ENCODE assay signal across 19 cellular contexts in the genomic region with DNA sequence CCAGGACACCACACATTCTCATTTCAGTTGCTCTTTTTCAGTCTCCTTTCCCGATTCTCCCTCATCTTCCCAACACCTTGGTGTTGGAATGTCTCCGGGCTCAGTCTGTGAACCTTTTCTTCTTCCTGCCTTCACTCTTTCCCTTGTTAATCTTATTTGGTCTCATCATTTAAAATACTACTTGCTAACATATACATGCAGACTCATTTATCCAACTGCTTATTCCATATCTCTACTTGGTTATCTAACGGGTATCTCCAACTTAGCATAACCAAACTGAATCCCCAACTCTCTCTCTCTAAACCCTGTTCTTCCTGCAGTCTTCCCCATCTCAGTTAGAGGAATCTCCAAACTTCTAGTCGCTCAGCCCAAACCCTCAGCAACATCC. TPM values are rescaled to one million over a fixed set of nuclear protein-coding genes. Genes with fewer than 3 reads are reported as not detected.
DNase-seq lines count a peak whose midpoint lies in the region; ATAC-seq, FAIRE-seq and TF ChIP-seq lines count a peak whose summit lies in the region.
"Had no signal": no experiment of that assay in that cellular context is flagged by ENCODE, and none has a peak within 500 bp of the region (broad histone marks: within the 10 kb centered on the region; RNA-seq: fewer than 3 reads in every experiment).

No MANE protein-coding gene starts in this region.

- 97% methylated on average over 4 of the region's 4 CpGs for WGBS in GM12878 (ENCODE audit: insufficient coverage, insufficient replicate concordance, low lambda C conversion rate, missing lambda C conversion rate)
- WGBS in mesendoderm (ENCODE audit: extremely low coverage, insufficient coverage, low lambda C conversion rate): no CpG with 5 or more reads among the region's 4 CpGs

- peak overlapping the region; percentile 16 for H3K18ac ChIP-seq in mesendoderm (ENCODE audit: low read length)

- no peak overlapping the region for H3K9ac ChIP-seq in MM.1S (ENCODE audit: low read length)
- no peak overlapping the region for H3K9ac ChIP-seq in GM12878 (ENCODE audit: control insufficient read depth, insufficient read depth, low read length)
- H3K9ac ChIP-seq in mesendoderm (ENCODE audit: low read length): peak overlapping the region; percentile 0

- H4K20me1 ChIP-seq in GM23338 (replicated peaks; ENCODE audit: insufficient read depth) (no peaks in the 10 kb centered on the region; the same call in none of the 2 replicates), MM.1S (ENCODE audit: insufficient read depth, low read length) (no peaks in the 10 kb centered on the region), GM12878 (ENCODE audit: control insufficient read depth, insufficient read depth) (no peaks in the 10 kb centered on the region)

- ATAC-seq in GM23338: no peak
- no peak for ATAC-seq in GM12878
- no peak for ATAC-seq in GM18909 (IDR thresholded peaks at IDR 0.05; ENCODE audit: poor library complexity, unreplicated experiment)

- 0 out of 2 replicates have a peak overlapping the region, but pooled peaks have one; percentile 4 for H3K27ac ChIP-seq in GM23338 (ENCODE audit: low read depth)
- peak overlapping the region; percentile 87; the same call in 1 of the 2 replicates for H3K27ac ChIP-seq in MM.1S (ENCODE audit: low read length)
- H3K27ac ChIP-seq in GM12878 (ENCODE audit: control insufficient read depth, insufficient read depth): no peak overlapping the region
- H3K27ac ChIP-seq in mesendoderm (ENCODE audit: low read depth, low read length): peak overlapping the region; percentile 40
- H3K27ac ChIP-seq: C4-2B had no signal

- H3K9me3 ChIP-seq in MM.1S (replicated peaks; ENCODE audit: insufficient read depth, low read length) (no peaks in the 10 kb centered on the region), GM12878 (replicated peaks; ENCODE audit: control insufficient read depth, insufficient read depth, low read length) (no peaks in the 10 kb centered on the region)
- H3K9me3 ChIP-seq: BE2C had no signal

- no peaks in the 10 kb centered on the region for H3K27me3 ChIP-seq in GM23338 (ENCODE audit: insufficient read depth)
- H3K27me3 ChIP-seq in MM.1S (replicated peaks; ENCODE audit: insufficient read depth, low read length): no peaks in the 10 kb centered on the region
- H3K27me3 ChIP-seq in GM12878 (replicated peaks in 1 of 2; ENCODE audit: control insufficient read depth in 2 of 2, insufficient read depth in 2 of 2, low read length in 1 of 2): no peaks in the 10 kb centered on the region
- H3K27me3 ChIP-seq in mesendoderm (ENCODE audit: insufficient read depth, low read length, poor library complexity): no peaks in the 10 kb centered on the region
- H3K27me3 ChIP-seq: BE2C had no signal

- in situ Hi-C loops in GM12878 (cut with MboI): no loop called here

- DNase-seq in GM23338 (ENCODE audit: low spot score) (no peak), MM.1S (no peak), GM12878 (ENCODE audit: low read depth, low spot score) (no peak), mesendoderm (no peak), mesenteric fat pad (ENCODE audit: low spot score) (no peak), ecto neural progenitor cell (ENCODE audit: low spot score) (no peak), KG1 (lab: John Stamatoyannopoulos, UW) (no peak)
- DNase-seq: BE2C; CD4-positive, alpha-beta memory T cell; DMS79; EL; HCEC 1CT; HFFc6 had no signal

- no peak for FAIRE-seq in GM12878 (lab: Jason Lieb, UNC)
- FAIRE-seq: A204.1, G401.6, GM12892, HTR-8/SVneo had no signal

- RAD21 ChIA-PET in GM12878 (lab: Charles Lee; ENCODE audit: unreplicated experiment): no interaction called here

- peaks cover 14% of the 10 kb centered on the region for H3K36me3 Mint-ChIP-seq in GM23338 (ENCODE audit: low read depth)
- H3K36me3 Mint-ChIP-seq: CD4-positive, alpha-beta memory T cell had no signal

- H3K79me1 ChIP-seq in mesendoderm (ENCODE audit: low read length): peaks cover 10% of the 10 kb centered on the region

- no peak overlapping the region for H3K23ac ChIP-seq in mesendoderm (ENCODE audit: low read length)

- no peak overlapping the region for H3K4me3 ChIP-seq in GM23338
- H3K4me3 ChIP-seq in MM.1S (ENCODE audit: low read length): no peak overlapping the region
- H3K4me3 ChIP-seq in GM12878: no peak overlapping the region
- H3K4me3 ChIP-seq in mesendoderm (ENCODE audit: low read length): no peak overlapping the region

- peaks cover 9% of the 10 kb centered on the region; the same call in 2 of the 3 replicates for H3K4me1 Mint-ChIP-seq in GM23338
- H3K4me1 Mint-ChIP-seq: CD4-positive, alpha-beta memory T cell had no signal

- H2AK5ac ChIP-seq in mesendoderm (ENCODE audit: low read length): peak overlapping the region; percentile 38

- no peak for TF ChIP-seq POLR2A in GM12878 (IDR thresholded peaks at IDR 0.05; ENCODE audit: low read depth, low read length)

- peak overlapping the region; percentile 6 for H3K56ac ChIP-seq in mesendoderm (ENCODE audit: low read length)

- SMC1A ChIA-PET in GM12878 (lab: Charles Lee; ENCODE audit: uncharacterized antibody, unreplicated experiment): interaction anchor here (0.7 kb wide), 1 partner anchor 32 kb away, joined by 3 read pairs; no protein-coding TSS in a partner anchor

- TF ChIP-seq CTCF in GM23338 (conservative IDR thresholded peaks at IDR 0.05; ENCODE audit: low read depth in 2 of 2) (no peak), MM.1S (IDR thresholded peaks at IDR 0.05; ENCODE audit: low read length) (no peak), GM12878 (IDR thresholded peaks at IDR 0.05 in 2 of 3, conservative IDR thresholded peaks at IDR 0.05 in 1 of 3; ENCODE audit: control insufficient read depth in 2 of 3, extremely low read depth in 1 of 3, insufficient read depth in 1 of 3, low read depth in 3 of 3, low read length in 3 of 3) (no peak)

- no peak overlapping the region for H3K27ac Mint-ChIP-seq in GM23338
- H3K27ac Mint-ChIP-seq: CD4-positive, alpha-beta memory T cell; HFFc6 had no signal

- H3K9me3 Mint-ChIP-seq in GM23338: no peaks in the 10 kb centered on the region
- H3K9me3 Mint-ChIP-seq: CD4-positive, alpha-beta memory T cell; HFFc6 had no signal

- TF ChIP-seq EP300 in GM12878 (IDR thresholded peaks at IDR 0.05; ENCODE audit: borderline replicate concordance in 1 of 2, control insufficient read depth in 1 of 2, low read depth in 2 of 2, low read length in 2 of 2): no peak

- no peak overlapping the region for H4K8ac ChIP-seq in mesendoderm (ENCODE audit: low read depth, low read length)

- BruUV-seq in GM12878 (replicated peaks; lab: Mats Ljungman, UMichigan): no TSS peak

- peak overlapping the region; percentile 63 for H2BK5ac ChIP-seq in mesendoderm (ENCODE audit: low read length)

- no peak overlapping the region for H3K4me2 ChIP-seq in GM23338
- H3K4me2 ChIP-seq in MM.1S (ENCODE audit: low read depth, low read length): no peak overlapping the region
- H3K4me2 ChIP-seq in GM12878 (ENCODE audit: control insufficient read depth, insufficient read depth): no peak overlapping the region
- no peak overlapping the region for H3K4me2 ChIP-seq in mesendoderm (ENCODE audit: low read length)

- no peaks in the 10 kb centered on the region; the same call in none of the 2 replicates for H3F3A ChIP-seq in GM23338 (replicated peaks; ENCODE audit: low read depth)
- peaks cover 17% of the 10 kb centered on the region for H3F3A ChIP-seq in MM.1S (ENCODE audit: insufficient read depth, low read length)

- peaks cover 3% of the 10 kb centered on the region for H3K27me3 Mint-ChIP-seq in GM23338 (ENCODE audit: insufficient read depth, low read depth, poor library complexity)

- no peak overlapping the region for H2BK120ac ChIP-seq in mesendoderm (ENCODE audit: low read depth, low read length)

- TF ChIP-seq RAD21 in GM12878 (IDR thresholded peaks at IDR 0.05; ENCODE audit: insufficient read depth, low read depth, low read length): no peak

- H3K4me3 Mint-ChIP-seq in GM23338: no peak overlapping the region
- H3K4me3 Mint-ChIP-seq: CD4-positive, alpha-beta memory T cell; HFFc6 had no signal

- H3K4me1 ChIP-seq in GM23338 (ENCODE audit: insufficient read depth) (peaks cover 15% of the 10 kb centered on the region; the same call in 1 of the 2 replicates), MM.1S (ENCODE audit: low read length) (peaks cover 55% of the 10 kb centered on the region), GM12878 (ENCODE audit: control insufficient read depth, insufficient read depth, low read length) (peaks cover 29% of the 10 kb centered on the region), mesendoderm (ENCODE audit: control insufficient read depth, low read depth, low read length) (peaks cover 31% of the 10 kb centered on the region)
- H3K4me1 ChIP-seq: BE2C had no signal

- H3K9me2 ChIP-seq in GM23338 (ENCODE audit: insufficient read depth) (no peaks in the 10 kb centered on the region), MM.1S (replicated peaks; ENCODE audit: insufficient read depth, low read length) (no peaks in the 10 kb centered on the region)

- intact Hi-C loops in GM12878 (cut with micrococcal nuclease; ENCODE audit: unreplicated experiment): no loop called here

- H3K79me2 ChIP-seq in GM23338 (replicated peaks; ENCODE audit: insufficient read depth): peaks cover 6% of the 10 kb centered on the region; the same call in 1 of the 2 replicates
- H3K79me2 ChIP-seq in MM.1S (ENCODE audit: low read length): peaks cover 13% of the 10 kb centered on the region
- no peaks in the 10 kb centered on the region for H3K79me2 ChIP-seq in GM12878 (ENCODE audit: control insufficient read depth, insufficient read depth, low read length)
- H3K79me2 ChIP-seq in mesendoderm (ENCODE audit: control insufficient read depth, insufficient read depth, low read length): no peaks in the 10 kb centered on the region

- H3K36me3 ChIP-seq in GM23338 (ENCODE audit: insufficient read depth) (peaks cover 9% of the 10 kb centered on the region), MM.1S (replicated peaks; ENCODE audit: insufficient read depth, low read length) (no peaks in the 10 kb centered on the region), GM12878 (ENCODE audit: control insufficient read depth in 2 of 2, insufficient read depth in 2 of 2, low read length in 1 of 2) (no peaks in the 10 kb centered on the region), mesendoderm (ENCODE audit: control insufficient read depth, insufficient read depth, low read length) (peaks cover 3% of the 10 kb centered on the region)
- H3K36me3 ChIP-seq: BE2C had no signal

- peak overlapping the region; percentile 1 for H4K5ac ChIP-seq in mesendoderm (ENCODE audit: low read length)

- CTCF ChIA-PET in GM12878 (lab: Yijun Ruan, JAX): interaction anchor here (1.5 kb wide), 1 partner anchor 10 kb away, joined by 4 read pairs; no protein-coding TSS in a partner anchor

- H2BK15ac ChIP-seq in mesendoderm (replicated peaks; ENCODE audit: low read depth): no peak overlapping the region

- H3K4ac ChIP-seq in mesendoderm (ENCODE audit: low read depth, low read length): no peak overlapping the region

- POLR2A ChIA-PET in GM12878 (lab: Charles Lee): interaction anchor here (0.6 kb wide), 1 partner anchor 13 kb away, joined by 3 read pairs; no protein-coding TSS in a partner anchor

- H2AFZ ChIP-seq in GM23338 (no peak overlapping the region), MM.1S (ENCODE audit: low read length) (0 out of 2 replicates have a peak overlapping the region, but pooled peaks have one; percentile 54), GM12878 (ENCODE audit: control insufficient read depth, low read depth, low read length) (peak overlapping the region; percentile 42)

RNA-seq across cellular contexts. Expression of gene RAB3B, which starts 26.2 kb away (rescaled TPM):
- total RNA-seq in GM23338 (2014; rRNA removed; shearing (Covaris generic)): 34.6 and 37.9 TPM in 2 replicates
- polyA plus RNA-seq in GM23338 (2016; fragmentation: Nextera tagmentation; extraction: Ambion mirVana): 16.3 and 18.3 TPM in 2 replicates
- 0.64 and 0.69 TPM in 2 replicates for total RNA-seq in GM12878 (2013; cell fraction: nucleolus; rRNA removed)
- total RNA-seq in GM12878 (2014; rRNA removed): 0.22 and 0.28 TPM in 2 replicates
- 0.28 and 0.31 TPM in 2 replicates for total RNA-seq in GM12878 (2014; rRNA removed; fragmentation: Illumina TruSeq; extraction: Trizol)
- 0.21 and 0.28 TPM in 2 replicates for total RNA-seq in GM12878 (2021)
- 0.08 TPM for polyA plus RNA-seq in GM12878 (2011; ENCODE audit: low read depth)
- polyA plus RNA-seq in GM12878 (2011; rRNA removed): 0.26 and 0.29 TPM in 2 replicates
- polyA plus RNA-seq in GM12878 (2011; cell fraction: cytosol; rRNA removed): 0.15 TPM in 2 replicates
- 0.35 and 0.39 TPM in 2 replicates for polyA plus RNA-seq in GM12878 (2011; cell fraction: nucleus; rRNA removed)
- polyA plus RNA-seq in GM12878 (2012): 0.11 and 0.13 TPM in 2 replicates
- polyA plus RNA-seq in GM12878 (2014; fragmentation: Illumina TruSeq; extraction: Trizol): 0.32 and 0.35 TPM in 2 replicates
- under 1 TPM; 0.05 to 0.11 TPM for polyA plus RNA-seq in GM12878 (2014; fragmentation: Nextera tagmentation; extraction: Ambion mirVana)
- polyA plus RNA-seq in GM12878 (2014; rRNA removed): 0.20 and 0.24 TPM in 2 replicates
- polyA plus RNA-seq in GM12878 (2016; fragmentation: Nextera tagmentation; extraction: Ambion mirVana): under 1 TPM; 0.09 to 0.13 TPM
- 0.29 and 0.41 TPM in 2 replicates for polyA minus RNA-seq in GM12878 (2011; rRNA and poly(A)+ RNA removed)
- polyA minus RNA-seq in GM12878 (2011; cell fraction: cytosol; rRNA and poly(A)+ RNA removed): 0.13 TPM in 1 of 2 replicates, not detected in the other
- polyA minus RNA-seq in GM12878 (2011; cell fraction: nucleus; rRNA and poly(A)+ RNA removed): 0.10 and 0.12 TPM in 2 replicates
- polyA plus RNA-seq in mesendoderm (2013, experiment 1 of 2): 10.5 TPM
- 10.4 TPM for polyA plus RNA-seq in mesendoderm (2013, experiment 2 of 2)
- total RNA-seq in mesenteric fat pad: not detected
- polyA plus RNA-seq: CD4-positive, alpha-beta memory T cell had no signal

Comparison
In these comparisons a context has a peak if more than half of its experiments do, and no peak if none do; other contexts are left out.
1. RNA of gene RAB3B, which starts 26.2 kb away (total RNA-seq): 34.6 to 37.9 TPM in GM23338; 0.21 to 0.69 TPM in GM12878 and not detected in mesenteric fat pad (single experiment); every median in the first group is over 10 times any median in the second.